ENCODE assay signal across 1 cellular context in genomic region chr11:8809605-8810272, GRCh38.
TF ChIP-seq lines count a peak whose summit lies in the region.

No MANE protein-coding gene starts in this region.

TF ChIP-seq in H1, 55 proteins besides CTCF, POLR2A, EP300 and RAD21:
- TF ChIP-seq SP1 (IDR thresholded peaks at IDR 0.05; ENCODE audit: low read depth, low read length) (no peak), TAF7 (optimal IDR thresholded peaks at IDR 0.05; ENCODE audit: borderline replicate concordance, low read depth, low read length) (no peak)
TF ChIP-seq in H1: peak in this region for 0.
